ENCODE assay signal across 12 cellular contexts in the genomic region with DNA sequence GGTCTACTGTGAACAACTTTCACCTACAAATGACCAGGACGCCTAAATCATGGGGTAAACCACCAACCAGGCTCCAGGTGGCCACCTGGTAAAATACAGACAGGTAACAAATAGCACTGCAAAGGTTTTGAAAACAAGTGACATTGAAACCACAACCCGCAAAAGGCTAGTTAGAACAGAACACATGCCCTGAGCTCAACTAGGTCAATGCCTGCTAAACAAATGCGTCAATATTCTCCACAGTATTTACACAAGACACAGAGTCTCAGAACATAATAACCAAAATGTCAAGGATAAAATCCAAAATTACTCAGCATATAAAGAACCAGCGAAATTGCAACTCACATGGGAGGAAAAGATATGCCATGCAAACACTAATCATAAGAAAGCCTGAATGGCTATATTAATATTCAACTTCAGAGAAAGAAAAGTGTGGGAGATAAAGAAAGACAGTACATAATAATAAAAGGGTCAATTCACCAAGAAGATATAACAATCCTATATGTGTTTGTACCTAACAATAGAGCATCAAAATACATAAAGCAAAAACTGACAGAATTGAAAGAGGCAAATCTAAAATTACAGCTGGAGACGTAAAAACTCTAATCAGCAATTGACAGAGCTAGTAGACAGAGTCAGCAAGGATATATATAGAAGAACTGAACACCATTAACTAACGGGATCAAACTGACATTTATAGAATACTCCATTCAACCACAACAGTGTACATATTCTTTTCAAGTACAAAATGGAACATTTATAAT. TPM values are rescaled to one million over a fixed set of nuclear protein-coding genes. Genes with fewer than 3 reads are reported as not detected.
DNase-seq lines count a peak whose midpoint lies in the region; ATAC-seq, FAIRE-seq and TF ChIP-seq lines count a peak whose summit lies in the region.
"Had no signal": no experiment of that assay in that cellular context is flagged by ENCODE, and none has a peak within 500 bp of the region (broad histone marks: within the 10 kb centered on the region; RNA-seq: fewer than 3 reads in every experiment).

No MANE protein-coding gene starts in this region.

- H3K36me3 ChIP-seq in breast epithelium, result no peaks in the 10 kb centered on the region

- H3K4me1 ChIP-seq in breast epithelium, result peaks cover 0 to 12% of the 10 kb centered on the region in 2 donors

- no peaks in the 10 kb centered on the region for H3K27me3 ChIP-seq in breast epithelium

- TF ChIP-seq POLR2A in GM12891 (IDR thresholded peaks at IDR 0.05; ENCODE audit: low read depth, low read length) (no peak), breast epithelium (IDR thresholded peaks at IDR 0.05) (no peak)

- no peaks in the 10 kb centered on the region for H3K9me3 ChIP-seq in breast epithelium

- H3K27ac ChIP-seq in breast epithelium, result peak overlapping the region; percentile 69 to 74
- H3K27ac ChIP-seq in RWPE1, result no peak overlapping the region

- H3K4me3 ChIP-seq in breast epithelium, result no peak overlapping the region

- intact Hi-C loops in breast epithelium (cut with DNase I; ENCODE audit: low total_unique reads), result no loop called here
- intact Hi-C loops in left ventricle myocardium superior (cut with micrococcal nuclease), result no loop called here
- intact Hi-C loops in sciatic nerve (cut with DNase I), result no loop called here

- ATAC-seq in left ventricle myocardium superior, result peak; percentile 79
- ATAC-seq in sciatic nerve, result peak; percentile 91
- ATAC-seq in GM18519 (IDR thresholded peaks at IDR 0.05; ENCODE audit: low FRiP score, unreplicated experiment), result no peak
- no peak for ATAC-seq in HG02973 (IDR thresholded peaks at IDR 0.05; ENCODE audit: unreplicated experiment)
- ATAC-seq: activated CD8-positive, alpha-beta T cell treated with anti-CD3 and anti-CD28 coated beads for 36 hours had no signal

- DNase-seq in GM12891 (ENCODE audit: insufficient read length, low spot score) (no peak), breast epithelium (ENCODE audit: low spot score in 2 of 2) (no peak), left ventricle myocardium superior (no peak), sciatic nerve (ENCODE audit: low spot score) (no peak), RWPE1 (ENCODE audit: low spot score) (no peak), iPS-NIHi11 (ENCODE audit: low spot score) (no peak)
- DNase-seq: activated CD8-positive, alpha-beta T cell treated with anti-CD3 and anti-CD28 coated beads for 36 hours; AML-193; H9; NCI-H526 treated with DMSO at 0.1 percent for 48 hours had no signal

- TF ChIP-seq CTCF in breast epithelium (IDR thresholded peaks at IDR 0.05), result no peak
- no peak for TF ChIP-seq CTCF in RWPE1 (conservative IDR thresholded peaks at IDR 0.05; ENCODE audit: low read depth)

- POLR2A ChIA-PET in RWPE1 (lab: Yijun Ruan, JAX; ENCODE audit: low non-redundant PET), result no interaction called here

- CTCF ChIA-PET in RWPE1 (lab: Yijun Ruan, JAX), result interaction anchor here (0.7 kb wide), 1 partner anchor 731 kb away, joined by 3 read pairs; no protein-coding TSS in a partner anchor

- peak; percentile 5 for FAIRE-seq in GM12891 (lab: Jason Lieb, UNC)

TF ChIP-seq in GM12891, 5 proteins besides CTCF, POLR2A, EP300 and RAD21:
- TF ChIP-seq POLR2AphosphoS5 (IDR thresholded peaks at IDR 0.05; ENCODE audit: low read depth, low read length) (no peak), SPI1 (IDR thresholded peaks at IDR 0.05; ENCODE audit: low read depth, low read length) (no peak), TAF1 (IDR thresholded peaks at IDR 0.05; ENCODE audit: low read depth, low read length) (no peak), PAX5 (IDR thresholded peaks at IDR 0.05; ENCODE audit: insufficient read depth, low read length, severe bottlenecking) (no peak)

RNA-seq across cellular contexts. Expression of gene SMURF1, which starts 47.6 kb away (rescaled TPM):
- 5.2 TPM for polyA plus RNA-seq in GM12891 (2012; ENCODE audit: low read depth, missing spikeins)
- total RNA-seq in breast epithelium (10 to 100 TPM; 20.2 to 28.7 (median 25.9) TPM), left ventricle myocardium superior (11.5 TPM), sciatic nerve (37.0 TPM)

Comparison
In these comparisons a context has a peak if more than half of its experiments do, and no peak if none do; other contexts are left out.
1. ATAC-seq: peak in left ventricle myocardium superior (single experiment) and sciatic nerve (single experiment); none in GM18519 (single experiment) and HG02973 (single experiment).